16 cellular contexts compared by ENCODE assay signal in the genomic region with DNA sequence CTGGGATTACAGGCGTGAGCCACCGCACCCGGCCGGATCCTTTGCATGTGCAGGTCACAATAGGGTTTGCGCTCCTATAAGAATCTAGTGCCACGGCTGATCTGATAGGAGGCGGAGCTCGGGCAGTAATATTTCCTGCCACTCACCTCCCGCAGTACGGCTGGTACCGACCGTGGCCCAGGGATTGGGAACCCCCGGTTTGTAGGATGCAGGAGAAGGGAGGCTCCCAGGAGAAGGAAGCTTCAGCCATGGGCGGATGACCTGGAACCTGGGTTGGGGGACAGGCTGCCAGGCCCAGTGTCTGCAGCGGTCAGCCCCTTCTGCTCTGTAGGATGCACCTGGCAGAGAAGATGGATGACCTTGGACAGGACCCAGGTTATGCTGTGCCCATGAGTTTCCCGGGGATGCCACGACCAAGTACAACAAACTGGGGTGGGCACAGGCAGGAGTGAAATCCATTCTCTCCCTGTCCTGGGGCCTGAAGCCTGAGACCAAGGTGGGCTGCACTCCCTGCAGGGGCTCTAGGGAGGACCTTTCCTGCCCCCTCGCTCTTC.
"Had no signal": no experiment of that assay in that cellular context is flagged by ENCODE, and none has a peak within 500 bp of the region (broad histone marks: within the 10 kb centered on the region; RNA-seq: fewer than 3 reads in every experiment).

No MANE protein-coding gene starts in this region.

- H3K36me3 ChIP-seq: transverse colon had no signal

- H3K27ac ChIP-seq: epithelial cell of prostate, SK-N-MC, transverse colon, VCaP had no signal

- ATAC-seq: activated CD4-positive, alpha-beta T cell treated with anti-CD3 and anti-CD28 coated beads for 36 hours; activated naive CD8-positive, alpha-beta T cell treated with anti-CD3 and anti-CD28 coated beads, Interleukin-2, amount 50 U/mL, for 24 hours; natural killer cell; T-cell had no signal

- H3K4me3 ChIP-seq: SK-N-MC, transverse colon had no signal

- H3K27me3 ChIP-seq: transverse colon had no signal

- DNase-seq: activated CD4-positive, alpha-beta T cell treated with anti-CD3 and anti-CD28 coated beads for 36 hours; activated naive CD8-positive, alpha-beta T cell treated with anti-CD3 and anti-CD28 coated beads, Interleukin-2, amount 50 U/mL, for 24 hours; caudate nucleus; cortex of kidney; effector memory CD4-positive, alpha-beta T cell; hippocampal formation; mammary epithelial cell; natural killer cell; nucleus accumbens; stimulated activated CD4-positive, alpha-beta T cell treated with anti-CD3 and anti-CD28 coated beads, Interleukin-4, amount 100 ng/mL, for 24 hours; T1000; transverse colon had no signal

- H3K9me3 ChIP-seq: transverse colon had no signal

- H3K4me1 ChIP-seq: transverse colon had no signal
